Comparison of ENCODE assay signal across 9 cellular contexts in genomic region chr2:136131484-136131960, GRCh38. TPM values are rescaled to one million over a fixed set of nuclear protein-coding genes. Genes with fewer than 3 reads are reported as not detected.
DNase-seq lines count a peak whose midpoint lies in the region; ATAC-seq, FAIRE-seq and TF ChIP-seq lines count a peak whose summit lies in the region.
"Had no signal": no experiment of that assay in that cellular context is flagged by ENCODE, and none has a peak within 500 bp of the region (broad histone marks: within the 10 kb centered on the region; RNA-seq: fewer than 3 reads in every experiment).

No MANE protein-coding gene starts in this region.

- H3K4me3 ChIP-seq in GM08714 (ENCODE audit: low read length) (peak overlapping the region; percentile 50; the same call in 1 of the 2 replicates), OCI-LY3 (ENCODE audit: low read length) (peak overlapping the region; percentile 69), esophagus (ENCODE audit: low read depth in 1 of 2, low read length in 2 of 2) (no peak overlapping the region), left lung (no peak overlapping the region)

- H3K36me3 ChIP-seq in OCI-LY3 (replicated peaks; ENCODE audit: low read depth, low read length) (no peaks in the 10 kb centered on the region), esophagus (ENCODE audit: control insufficient read depth in 2 of 2, insufficient read depth in 2 of 2, low read length in 1 of 2) (no peaks in the 10 kb centered on the region), left lung (no peaks in the 10 kb centered on the region)

- H3K79me2 ChIP-seq in OCI-LY3 (ENCODE audit: low read length) = no peaks in the 10 kb centered on the region

- H3K4me2 ChIP-seq in OCI-LY3 (ENCODE audit: low read length) = peak overlapping the region; percentile 90

- peaks cover 12% of the 10 kb centered on the region for H3K27me3 Mint-ChIP-seq in osteocyte (ENCODE audit: unreplicated experiment)

- H3K9me3 ChIP-seq in OCI-LY3 (ENCODE audit: insufficient read depth, low read length) (no peaks in the 10 kb centered on the region), esophagus (ENCODE audit: control insufficient read depth in 2 of 2, insufficient read depth in 1 of 2, low read depth in 1 of 2, low read length in 1 of 2) (no peaks in the 10 kb centered on the region), left lung (no peaks in the 10 kb centered on the region)

- no peak for TF ChIP-seq CTCF in OCI-LY3 (IDR thresholded peaks at IDR 0.05; ENCODE audit: low read depth, low read length)
- TF ChIP-seq CTCF in left lung (IDR thresholded peaks at IDR 0.05) = no peak
- no peak for TF ChIP-seq CTCF in osteocyte (IDR thresholded peaks at IDR 0.05)

- peak overlapping the region; percentile 36; the same call in 1 of the 2 replicates for H3K9ac ChIP-seq in OCI-LY3 (ENCODE audit: low read length)

- ATAC-seq in GM21786 (IDR thresholded peaks at IDR 0.05; ENCODE audit: unreplicated experiment) (peak; percentile 0), left lung (no peak)

- no peaks in the 10 kb centered on the region for H4K20me1 ChIP-seq in OCI-LY3 (ENCODE audit: insufficient read depth, low read length)

- H3K27me3 ChIP-seq in OCI-LY3 (ENCODE audit: low read depth, low read length) (peaks cover 44% of the 10 kb centered on the region), esophagus (ENCODE audit: control insufficient read depth in 1 of 2, insufficient read depth in 2 of 2, low read length in 2 of 2) (no peaks in the 10 kb centered on the region), left lung (no peaks in the 10 kb centered on the region)

- H3K4me1 Mint-ChIP-seq in osteocyte (ENCODE audit: unreplicated experiment) = no peaks in the 10 kb centered on the region

- DNase-seq in left lung = no peak
- no peak for DNase-seq in medulla oblongata (ENCODE audit: extremely low spot score)
- DNase-seq in urothelium cell line (ENCODE audit: low spot score) = no peak
- DNase-seq in osteocyte (ENCODE audit: extremely low spot score, unreplicated experiment) = no peak
- DNase-seq: DMS79 treated with DMSO at 0.1 percent for 48 hours had no signal

- H3K4me1 ChIP-seq in OCI-LY3 (ENCODE audit: low read length) = peaks cover 71% of the 10 kb centered on the region
- no peaks in the 10 kb centered on the region for H3K4me1 ChIP-seq in esophagus (ENCODE audit: control insufficient read depth in 2 of 2, insufficient read depth in 2 of 2, low read length in 1 of 2)
- peaks cover 0 to 52% of the 10 kb centered on the region in 2 donors for H3K4me1 ChIP-seq in left lung

- FAIRE-seq in urothelium cell line (lab: Jason Lieb, UNC) = no peak

- no peak overlapping the region for H3K27ac Mint-ChIP-seq in osteocyte (ENCODE audit: unreplicated experiment)

- H3K36me3 Mint-ChIP-seq in osteocyte (ENCODE audit: unreplicated experiment) = no peaks in the 10 kb centered on the region

- 0 out of 2 replicates have a peak overlapping the region, but pooled peaks have one; percentile 15 for H2AFZ ChIP-seq in OCI-LY3 (ENCODE audit: low read depth, low read length)

- no peak overlapping the region for H3K4me3 Mint-ChIP-seq in osteocyte (ENCODE audit: unreplicated experiment)

- H3K27ac ChIP-seq in OCI-LY3 (ENCODE audit: low read length) = peak overlapping the region; percentile 73
- H3K27ac ChIP-seq in esophagus (ENCODE audit: low read depth in 2 of 2, low read length in 1 of 2) = peak overlapping the region; percentile 55 to 71
- H3K27ac ChIP-seq in left lung = peak overlapping the region in 1 of 2 donors; percentile 55

- intact Hi-C loops in left lung (cut with DNase I) = no loop called here

- H3K9me3 Mint-ChIP-seq in osteocyte (ENCODE audit: unreplicated experiment) = no peaks in the 10 kb centered on the region

- 84 to 87% methylated on average over 10 of the region's 10 CpGs for WGBS in esophagus, 2 donors

RNA-seq across cellular contexts. Expression of gene CXCR4, which starts 13.6 kb away (rescaled TPM):
- 1 to 10 TPM; 3.8 to 5.1 TPM for polyA plus RNA-seq in esophagus
- 10 to 100 TPM; 21.3 to 54.9 TPM for total RNA-seq in left lung
- not detected in 2 replicates for total RNA-seq in osteocyte

Comparison
In these comparisons a context has a peak if more than half of its experiments do, and no peak if none do; other contexts are left out.
1. H3K4me3 ChIP-seq: peak in GM08714 (single experiment) and OCI-LY3 (single experiment); none in esophagus (0 of 2) and left lung (0 of 2).
2. RNA of gene CXCR4, which starts 13.6 kb away (total RNA-seq): 21.3 to 54.9 TPM in left lung; not detected in osteocyte; every median in the first group is over 10 times any median in the second.